In the genomic region with DNA sequence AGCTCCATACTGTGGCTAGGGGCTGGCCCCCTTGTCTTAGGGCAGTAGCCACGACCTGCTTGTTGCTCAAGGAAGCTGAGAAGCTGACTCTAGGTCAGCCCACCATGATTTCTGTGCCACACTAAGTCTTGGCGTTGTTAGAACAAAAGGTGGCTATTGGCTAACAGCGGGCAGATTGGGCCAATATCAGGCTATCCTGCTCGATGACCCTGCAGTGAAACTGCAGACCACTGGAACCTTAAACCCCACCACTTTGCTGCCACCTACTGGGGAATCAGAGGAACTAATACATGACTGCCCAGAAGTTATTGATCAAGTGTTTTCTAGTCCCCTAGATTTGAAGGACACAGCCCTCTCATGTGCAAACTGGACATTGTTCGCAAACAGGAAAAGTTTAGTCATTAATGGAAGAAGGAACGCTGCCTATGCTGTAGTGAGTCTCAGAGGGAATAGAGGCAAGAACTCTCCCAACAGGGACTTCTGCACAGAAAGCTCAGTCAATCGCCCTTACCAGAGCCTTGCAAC, we compare ENCODE assay signal across 8 cellular contexts. TPM values are rescaled to one million over a fixed set of nuclear protein-coding genes. Genes with fewer than 3 reads are reported as not detected.
DNase-seq lines count a peak whose midpoint lies in the region; ATAC-seq, FAIRE-seq and TF ChIP-seq lines count a peak whose summit lies in the region.

No MANE protein-coding gene starts in this region.

- H3K4me3 ChIP-seq in A549 (no peak overlapping the region), GM12875 (ENCODE audit: low read depth, low read length) (no peak overlapping the region), colonic mucosa (no peak overlapping the region), mesenchymal stem cell (ENCODE audit: insufficient read depth in 1 of 2, low read depth in 1 of 2, low read length in 2 of 2) (no peak overlapping the region)

- H3K79me1 ChIP-seq in mesenchymal stem cell (replicated peaks; ENCODE audit: low read length, poor library complexity, severe bottlenecking): no peaks in the 10 kb centered on the region

- peak; percentile 29 to 31 for DNase-seq in A549 (ENCODE audit: low read depth in 1 of 2, low spot score in 1 of 2)
- peak; percentile 23 for DNase-seq in MV-4-11 (lab: John Stamatoyannopoulos, UW)
- DNase-seq in colonic mucosa: peak; percentile 29
- DNase-seq in mesenchymal stem cell: peak; percentile 69
- DNase-seq in type B pancreatic cell (ENCODE audit: extremely low spot score, unreplicated experiment): no peak

- POLR2A ChIA-PET in A549 (lab: Yijun Ruan, JAX): no interaction called here

- no peak for TF ChIP-seq POLR2A in A549 (IDR thresholded peaks at IDR 0.05; ENCODE audit: low read length)

- no peak overlapping the region for H3K18ac ChIP-seq in mesenchymal stem cell (ENCODE audit: low read depth in 1 of 2, low read length in 2 of 2)

- no peak overlapping the region for H3K9ac ChIP-seq in colonic mucosa (ENCODE audit: low read depth in 2 of 2, low read length in 2 of 2)
- H3K9ac ChIP-seq in mesenchymal stem cell (ENCODE audit: low read length): no peak overlapping the region

- 33% methylated on average over 3 of the region's 7 CpGs for WGBS in A549 (ENCODE audit: missing lambda C conversion rate)
- WGBS in mesenchymal stem cell: 43% methylated on average over 7 of the region's 7 CpGs

- no peak overlapping the region for H2BK12ac ChIP-seq in mesenchymal stem cell (ENCODE audit: low read length in 2 of 2)

- H2BK15ac ChIP-seq in mesenchymal stem cell (ENCODE audit: low read depth, poor library complexity, severe bottlenecking): no peak overlapping the region

- H2AFZ ChIP-seq in mesenchymal stem cell (ENCODE audit: low read depth, low read length): no peak overlapping the region

- no peak overlapping the region for H3K4ac ChIP-seq in mesenchymal stem cell (ENCODE audit: low read depth in 1 of 2, low read length in 2 of 2)

- peaks cover 1% of the 10 kb centered on the region for H3K27me3 Mint-ChIP-seq in type B pancreatic cell

- no peak for FAIRE-seq in A549 (lab: Jason Lieb, UNC)

- H3K27ac Mint-ChIP-seq in type B pancreatic cell: no peak overlapping the region

- peaks cover 43% of the 10 kb centered on the region for H3K4me1 Mint-ChIP-seq in type B pancreatic cell (ENCODE audit: unreplicated experiment)

- H3K27ac ChIP-seq in A549 (no peak overlapping the region), VCaP (no peak overlapping the region), colonic mucosa (no peak overlapping the region), mesenchymal stem cell (ENCODE audit: low read length, poor library complexity, severe bottlenecking) (no peak overlapping the region)

- intact Hi-C loops in colonic mucosa (cut with DNase I): loop anchor here (10.0 kb wide), 1 partner anchor 692 kb away; no protein-coding TSS in a partner anchor

- H3K4me1 ChIP-seq in A549: no peaks in the 10 kb centered on the region
- no peaks in the 10 kb centered on the region for H3K4me1 ChIP-seq in colonic mucosa
- H3K4me1 ChIP-seq in mesenchymal stem cell (ENCODE audit: control insufficient read depth, insufficient read depth, low read depth, low read length): peaks cover 4% of the 10 kb centered on the region

- TF ChIP-seq CTCF in A549 (IDR thresholded peaks at IDR 0.05) (peak; percentile 61), GM12875 (IDR thresholded peaks at IDR 0.05; ENCODE audit: borderline replicate concordance, insufficient read depth, low read depth, low read length) (peak; percentile 76), VCaP (conservative IDR thresholded peaks at IDR 0.05) (peak; percentile 88), colonic mucosa (IDR thresholded peaks at IDR 0.05) (peak; percentile 87), type B pancreatic cell (conservative IDR thresholded peaks at IDR 0.05) (peak; percentile 88)

- no peaks in the 10 kb centered on the region for H3K36me3 ChIP-seq in colonic mucosa
- no peaks in the 10 kb centered on the region for H3K36me3 ChIP-seq in mesenchymal stem cell (ENCODE audit: control insufficient read depth in 1 of 2, insufficient read depth in 2 of 2, low read depth in 1 of 2, low read length in 2 of 2)

- no peak overlapping the region for H4K8ac ChIP-seq in mesenchymal stem cell (ENCODE audit: low read length)

- TF ChIP-seq RAD21 in A549 (conservative IDR thresholded peaks at IDR 0.05 in 1 of 2, IDR thresholded peaks at IDR 0.05 in 1 of 2): peak; percentile 66 to 74

- H3K14ac ChIP-seq in mesenchymal stem cell (ENCODE audit: low read length in 2 of 2): no peak overlapping the region

- H3K36me3 Mint-ChIP-seq in type B pancreatic cell: no peaks in the 10 kb centered on the region

- TF ChIP-seq EP300 in A549 (IDR thresholded peaks at IDR 0.05): no peak

- H2BK5ac ChIP-seq in mesenchymal stem cell (ENCODE audit: low read depth, low read length, poor library complexity, severe bottlenecking): no peak overlapping the region

- no peak overlapping the region for H3K4me3 Mint-ChIP-seq in type B pancreatic cell

- CTCF ChIA-PET in A549 (lab: Yijun Ruan, JAX): interaction anchor here (0.6 to 1.7 kb wide), 13 partner anchors 10 to 325 kb away, joined by 3 to 8 read pairs (median 3); a partner anchor contains a TSS

- no peak overlapping the region for H2BK120ac ChIP-seq in mesenchymal stem cell (ENCODE audit: low read depth, low read length)

- H3K4me2 ChIP-seq in A549 (no peak overlapping the region), mesenchymal stem cell (ENCODE audit: low read length, poor library complexity, severe bottlenecking) (no peak overlapping the region)

- peak; percentile 66 to 85; a peak in 4 of 6 replicates for ATAC-seq in A549
- ATAC-seq in HG02571 (IDR thresholded peaks at IDR 0.05; ENCODE audit: unreplicated experiment): peak; percentile 45

- H3K27me3 ChIP-seq in colonic mucosa (no peaks in the 10 kb centered on the region), mesenchymal stem cell (ENCODE audit: control insufficient read depth in 1 of 2, insufficient read depth in 1 of 2, low read length in 2 of 2) (no peaks in the 10 kb centered on the region)

- H3K9me3 Mint-ChIP-seq in type B pancreatic cell: no peaks in the 10 kb centered on the region

- no peak overlapping the region for H3K23ac ChIP-seq in mesenchymal stem cell (ENCODE audit: low read length in 2 of 2)

- H4K91ac ChIP-seq in mesenchymal stem cell (ENCODE audit: low read length): no peak overlapping the region

- H2AK5ac ChIP-seq in mesenchymal stem cell (ENCODE audit: low read length, severe bottlenecking): no peak overlapping the region

- no peaks in the 10 kb centered on the region for H3K9me3 ChIP-seq in A549
- no peaks in the 10 kb centered on the region for H3K9me3 ChIP-seq in colonic mucosa
- no peaks in the 10 kb centered on the region for H3K9me3 ChIP-seq in mesenchymal stem cell (ENCODE audit: control insufficient read depth, low read length)

TF ChIP-seq in A549, 52 proteins besides CTCF, POLR2A, EP300 and RAD21:
- TF ChIP-seq, protein P1, sequence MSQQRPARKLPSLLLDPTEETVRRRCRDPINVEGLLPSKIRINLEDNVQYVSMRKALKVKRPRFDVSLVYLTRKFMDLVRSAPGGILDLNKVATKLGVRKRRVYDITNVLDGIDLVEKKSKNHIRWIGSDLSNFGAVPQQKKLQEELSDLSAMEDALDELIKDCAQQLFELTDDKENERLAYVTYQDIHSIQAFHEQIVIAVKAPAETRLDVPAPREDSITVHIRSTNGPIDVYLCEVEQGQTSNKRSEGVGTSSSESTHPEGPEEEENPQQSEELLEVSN (IDR thresholded peaks at IDR 0.05; ENCODE audit: borderline replicate concordance, low read depth): no peak
- TF ChIP-seq CEBPB (IDR thresholded peaks at IDR 0.05) (no peak), SMC3 (IDR thresholded peaks at IDR 0.05) (peak; percentile 46; the same call in 2 of the 3 replicates)

RNA-seq across cellular contexts. Expression of a gene that starts 17.0 kb away (rescaled TPM):
- polyA plus RNA-seq in A549 (2011; rRNA removed) (42.9 and 52.5 TPM in 2 replicates), A549 (2017; fragmentation: RNase III; extraction: RNeasy Plus Mini Kit Qiagen cat#74134 plus additional on column Dnase treatment) (46.1 to 49.0 TPM (median 47.3 TPM) in 3 replicates)
- polyA plus RNA-seq in A549 (2012; cell fraction: cytosol; rRNA removed): 24.6 and 25.1 TPM in 2 replicates
- polyA plus RNA-seq in A549 (2012; cell fraction: nucleus; rRNA removed): 19.1 and 27.5 TPM in 2 replicates
- polyA minus RNA-seq in A549 (2011; rRNA and poly(A)+ RNA removed): 31.3 and 39.0 TPM in 2 replicates
- total RNA-seq in colonic mucosa (10 to 100 TPM; 21.1 to 22.5 TPM), type B pancreatic cell (ENCODE audit: low replicate concordance) (67.9 and 82.0 TPM in 2 replicates)
- polyA plus RNA-seq in mesenchymal stem cell (2013, experiment 1 of 2): 44.7 TPM
- polyA plus RNA-seq in mesenchymal stem cell (2013, experiment 2 of 2): 50.7 TPM
